Comparison of ENCODE assay signal across 30 cellular contexts in the genomic region with DNA sequence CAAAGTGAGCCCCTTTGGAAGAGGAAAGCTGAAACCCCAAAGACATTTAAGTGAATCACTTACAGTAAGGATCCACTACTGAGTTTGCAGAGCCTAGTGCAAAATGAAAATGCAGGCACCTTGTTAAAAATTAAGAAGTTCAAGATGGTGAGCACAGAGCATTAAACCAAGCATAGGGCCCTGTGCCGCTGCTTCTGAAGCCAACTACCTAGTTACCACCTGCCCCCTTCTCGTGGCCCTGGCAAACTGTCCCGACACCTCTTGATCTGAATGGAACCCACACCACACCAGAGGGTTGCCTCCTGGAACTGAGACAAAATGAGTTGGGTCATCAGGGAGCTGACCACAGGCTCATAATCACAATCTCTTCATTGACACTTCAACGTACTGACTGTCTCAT. TPM values are rescaled to one million over a fixed set of nuclear protein-coding genes. Genes with fewer than 3 reads are reported as not detected.
DNase-seq lines count a peak whose midpoint lies in the region; ATAC-seq and TF ChIP-seq lines count a peak whose summit lies in the region.
"Had no signal": no experiment of that assay in that cellular context is flagged by ENCODE, and none has a peak within 500 bp of the region (broad histone marks: within the 10 kb centered on the region; RNA-seq: fewer than 3 reads in every experiment).

No MANE protein-coding gene starts in this region.

- BruUV-seq in PC-9 (replicated peaks; lab: Mats Ljungman, UMichigan): no TSS peak

- CTCF ChIA-PET in activated CD8-positive, alpha-beta memory T cell treated with anti-CD3 and anti-CD28 coated beads, Interleukin-2, amount 10 ng/mL, durations not matched to agents 7 days and 5 days (lab: Charles Lee): interaction anchor here (1.0 to 6.6 kb wide), 4 partner anchors 12 to 52 kb away, joined by 4 to 117 read pairs (median 22); no protein-coding TSS in a partner anchor
- CTCF ChIA-PET in PC-9 (lab: Charles Lee): no interaction called here

- H3K4me3 Mint-ChIP-seq in activated CD8-positive, alpha-beta memory T cell treated with anti-CD3 and anti-CD28 coated beads, Interleukin-2, amount 10 ng/mL, durations not matched to agents 7 days and 5 days: no peak overlapping the region
- H3K4me3 Mint-ChIP-seq in immature natural killer cell: peak overlapping the region in 3 of 5 donors; percentile 7 to 53 (median 34)
- H3K4me3 Mint-ChIP-seq in stimulated activated naive B cell treated with anti-CD40 and anti-IgM and Interleukin-4, amounts not matched to agents 10 μg/mL and 1 μg/mL and 100 μg/mL, for 72 hours: no peak overlapping the region
- H3K4me3 Mint-ChIP-seq: activated naive CD8-positive, alpha-beta T cell treated with anti-CD3 and anti-CD28 coated beads for 36 hours; neural progenitor cell had no signal

- H3K4me1 ChIP-seq in MM.1S (ENCODE audit: low read length): peaks cover 59% of the 10 kb centered on the region
- peaks cover 12% of the 10 kb centered on the region for H3K4me1 ChIP-seq in PC-9 (replicated peaks; ENCODE audit: insufficient read depth)
- H3K4me1 ChIP-seq: neural progenitor cell had no signal

- no peaks in the 10 kb centered on the region for H3K9me3 Mint-ChIP-seq in activated CD8-positive, alpha-beta memory T cell treated with anti-CD3 and anti-CD28 coated beads, Interleukin-2, amount 10 ng/mL, durations not matched to agents 7 days and 5 days (ENCODE audit: low read depth)
- H3K9me3 Mint-ChIP-seq in immature natural killer cell: no peaks in the 10 kb centered on the region
- H3K9me3 Mint-ChIP-seq in stimulated activated naive B cell treated with anti-CD40 and anti-IgM and Interleukin-4, amounts not matched to agents 10 μg/mL and 1 μg/mL and 100 μg/mL, for 72 hours: peaks cover 0 to 2% of the 10 kb centered on the region in 2 donors
- H3K9me3 Mint-ChIP-seq: activated T-helper 2 cell treated with anti-CD3 and anti-CD28 coated beads, Interferon-gamma antibody, Interleukin-2, Interleukin-4, amounts not matched to agents 10 μg/mL and 5 μg/mL and 100 μg/mL, durations not matched to agents 14 hours and 24 hours and 36 hours; neural progenitor cell had no signal

- H2AFZ ChIP-seq in MM.1S (ENCODE audit: low read length): no peak overlapping the region
- no peak overlapping the region for H2AFZ ChIP-seq in PC-9
- H2AFZ ChIP-seq: neural progenitor cell had no signal

- DNase-seq in activated CD8-positive, alpha-beta memory T cell treated with anti-CD3 and anti-CD28 coated beads, Interleukin-2, amount 10 ng/mL, durations not matched to agents 7 days and 5 days: peak; percentile 36
- no peak for DNase-seq in activated CD8-positive, alpha-beta memory T cell treated with anti-CD3 and anti-CD28 coated beads, Interleukin-2, amount 50 U/mL, for 48 hours
- DNase-seq in MM.1S: no peak
- DNase-seq in immature natural killer cell: no peak
- DNase-seq in stimulated activated naive B cell treated with anti-CD40 and anti-IgM and Interleukin-4, amounts not matched to agents 10 μg/mL and 1 μg/mL and 100 μg/mL, for 72 hours: no peak
- no peak for DNase-seq in NOMO-1 (lab: John Stamatoyannopoulos, UW; ENCODE audit: unreplicated experiment in 2 of 2)
- no peak for DNase-seq in CD1c-positive myeloid dendritic cell (ENCODE audit: extremely low spot score)
- DNase-seq in PC-9: no peak
- DNase-seq: 8988T; activated CD4-positive, alpha-beta T cell treated with anti-CD3 and anti-CD28 coated beads, Interleukin-2, amount 50 U/mL, for 48 hours; activated CD4-positive, CD25-positive, alpha-beta regulatory T cell treated with anti-CD3 and anti-CD28 coated beads, Interleukin-2, amount 50 U/mL, for 72 hours; activated naive CD8-positive, alpha-beta T cell treated with anti-CD3 and anti-CD28 coated beads for 36 hours; aorta; GF-D8; hypothalamus; left cardiac atrium; NCI-H1105 treated with DMSO at 0.1 percent for 48 hours; NCI-H1930; NCI-H2171 treated with DMSO at 0.1 percent for 48 hours; NCI-H510A treated with DMSO at 0.1 percent for 48 hours; PC-3; right cardiac atrium; stimulated activated naive CD4-positive, alpha-beta T cell treated with Interleukin-2 at 50 U/mL for 16 hours had no signal

- H3K27ac ChIP-seq in MM.1S (ENCODE audit: low read length) (peak overlapping the region; percentile 98), PC-9 (no peak overlapping the region)
- H3K27ac ChIP-seq: neural progenitor cell, suprapubic skin had no signal

- H3F3A ChIP-seq in MM.1S (ENCODE audit: insufficient read depth, low read length) (peaks cover 31% of the 10 kb centered on the region), PC-9 (ENCODE audit: insufficient read depth, low read depth) (no peaks in the 10 kb centered on the region)

- POLR2A ChIA-PET in PC-9 (lab: Charles Lee; ENCODE audit: unreplicated experiment): no interaction called here

- no peak overlapping the region; the same call in 1 of the 2 replicates for H3K4me2 ChIP-seq in MM.1S (ENCODE audit: low read depth, low read length)
- H3K4me2 ChIP-seq in PC-9: no peak overlapping the region
- H3K4me2 ChIP-seq: neural progenitor cell, smooth muscle cell had no signal

- H3K9me3 ChIP-seq in MM.1S (replicated peaks; ENCODE audit: insufficient read depth, low read length): no peaks in the 10 kb centered on the region
- no peaks in the 10 kb centered on the region for H3K9me3 ChIP-seq in PC-9 (ENCODE audit: insufficient read depth, low read depth)
- H3K9me3 ChIP-seq: suprapubic skin, upper lobe of left lung had no signal

- H3K27me3 ChIP-seq in MM.1S (replicated peaks; ENCODE audit: insufficient read depth, low read length) (no peaks in the 10 kb centered on the region), PC-9 (ENCODE audit: insufficient read depth, low read depth) (no peaks in the 10 kb centered on the region)
- H3K27me3 ChIP-seq: neural progenitor cell, suprapubic skin, upper lobe of left lung had no signal

- ATAC-seq in activated CD8-positive, alpha-beta memory T cell treated with anti-CD3 and anti-CD28 coated beads, Interleukin-2, amount 10 ng/mL, durations not matched to agents 7 days and 5 days: no peak
- no peak for ATAC-seq in stimulated activated naive B cell treated with anti-CD40 and anti-IgM and Interleukin-4, amounts not matched to agents 10 μg/mL and 1 μg/mL and 100 μg/mL, for 72 hours (replicated peaks)
- ATAC-seq: left cardiac atrium, PC-3, right cardiac atrium, SK-N-SH treated with all-trans-retinoic acid at 6 μM for 48 hours had no signal

- intact Hi-C loops in PC-9 (cut with micrococcal nuclease; ENCODE audit: unreplicated experiment): no loop called here

- H3K36me3 Mint-ChIP-seq in activated CD8-positive, alpha-beta memory T cell treated with anti-CD3 and anti-CD28 coated beads, Interleukin-2, amount 10 ng/mL, durations not matched to agents 7 days and 5 days: peaks cover 3% of the 10 kb centered on the region
- no peaks in the 10 kb centered on the region for H3K36me3 Mint-ChIP-seq in immature natural killer cell
- H3K36me3 Mint-ChIP-seq in stimulated activated naive B cell treated with anti-CD40 and anti-IgM and Interleukin-4, amounts not matched to agents 10 μg/mL and 1 μg/mL and 100 μg/mL, for 72 hours: no peaks in the 10 kb centered on the region
- H3K36me3 Mint-ChIP-seq: activated naive CD8-positive, alpha-beta T cell treated with anti-CD3 and anti-CD28 coated beads for 36 hours; neural progenitor cell had no signal

- H3K27me3 Mint-ChIP-seq in activated CD8-positive, alpha-beta memory T cell treated with anti-CD3 and anti-CD28 coated beads, Interleukin-2, amount 10 ng/mL, durations not matched to agents 7 days and 5 days: peaks cover 7% of the 10 kb centered on the region
- peaks cover 2 to 23% (median 16%) of the 10 kb centered on the region in 3 donors for H3K27me3 Mint-ChIP-seq in immature natural killer cell (ENCODE audit: low read depth in 3 of 3)
- H3K27me3 Mint-ChIP-seq in stimulated activated naive B cell treated with anti-CD40 and anti-IgM and Interleukin-4, amounts not matched to agents 10 μg/mL and 1 μg/mL and 100 μg/mL, for 72 hours: peaks cover 21 to 30% of the 10 kb centered on the region in 2 donors
- H3K27me3 Mint-ChIP-seq: activated naive CD8-positive, alpha-beta T cell treated with anti-CD3 and anti-CD28 coated beads for 36 hours had no signal

- H3K9me2 ChIP-seq in MM.1S (replicated peaks; ENCODE audit: insufficient read depth, low read length) (no peaks in the 10 kb centered on the region), PC-9 (ENCODE audit: insufficient read depth) (no peaks in the 10 kb centered on the region)

- peaks cover 65% of the 10 kb centered on the region for H3K4me1 Mint-ChIP-seq in activated CD8-positive, alpha-beta memory T cell treated with anti-CD3 and anti-CD28 coated beads, Interleukin-2, amount 10 ng/mL, durations not matched to agents 7 days and 5 days
- peaks cover 23 to 26% of the 10 kb centered on the region in 2 donors for H3K4me1 Mint-ChIP-seq in immature natural killer cell
- peaks cover 54 to 81% of the 10 kb centered on the region in 2 donors for H3K4me1 Mint-ChIP-seq in stimulated activated naive B cell treated with anti-CD40 and anti-IgM and Interleukin-4, amounts not matched to agents 10 μg/mL and 1 μg/mL and 100 μg/mL, for 72 hours
- H3K4me1 Mint-ChIP-seq: neural progenitor cell had no signal

- H3K27ac Mint-ChIP-seq in activated CD8-positive, alpha-beta memory T cell treated with anti-CD3 and anti-CD28 coated beads, Interleukin-2, amount 10 ng/mL, durations not matched to agents 7 days and 5 days: no peak overlapping the region
- H3K27ac Mint-ChIP-seq in immature natural killer cell: peak overlapping the region in 5 of 6 donors; percentile 67 to 85 (median 76)
- peak overlapping the region; percentile 62 for H3K27ac Mint-ChIP-seq in stimulated activated naive B cell treated with anti-CD40 and anti-IgM and Interleukin-4, amounts not matched to agents 10 μg/mL and 1 μg/mL and 100 μg/mL, for 72 hours
- H3K27ac Mint-ChIP-seq: activated T-helper 2 cell treated with anti-CD3 and anti-CD28 coated beads, Interferon-gamma antibody, Interleukin-2, Interleukin-4, amounts not matched to agents 10 μg/mL and 5 μg/mL and 100 μg/mL, durations not matched to agents 14 hours and 24 hours and 36 hours; neural progenitor cell had no signal

- H4K20me1 ChIP-seq in MM.1S (ENCODE audit: insufficient read depth, low read length) (no peaks in the 10 kb centered on the region), PC-9 (ENCODE audit: insufficient read depth) (no peaks in the 10 kb centered on the region)

- H3K79me2 ChIP-seq in MM.1S (ENCODE audit: low read length) (no peaks in the 10 kb centered on the region), PC-9 (ENCODE audit: low read depth) (no peaks in the 10 kb centered on the region)

- H3K9ac ChIP-seq in MM.1S (ENCODE audit: low read length): no peak overlapping the region
- H3K9ac ChIP-seq: neural progenitor cell had no signal

- H3K36me3 ChIP-seq in MM.1S (replicated peaks; ENCODE audit: insufficient read depth, low read length): no peaks in the 10 kb centered on the region
- no peaks in the 10 kb centered on the region for H3K36me3 ChIP-seq in PC-9 (ENCODE audit: low read depth)
- H3K36me3 ChIP-seq: neural progenitor cell, suprapubic skin, upper lobe of left lung had no signal

- no peak for TF ChIP-seq CTCF in MM.1S (IDR thresholded peaks at IDR 0.05; ENCODE audit: low read length)
- TF ChIP-seq CTCF in PC-9 (conservative IDR thresholded peaks at IDR 0.05): no peak

- H3K4me3 ChIP-seq in MM.1S (ENCODE audit: low read length): no peak overlapping the region
- no peak overlapping the region for H3K4me3 ChIP-seq in PC-9
- H3K4me3 ChIP-seq: neural progenitor cell, smooth muscle cell, suprapubic skin, upper lobe of left lung had no signal

RNA-seq across cellular contexts. Expression of a gene that starts 25.6 kb away (rescaled TPM):
- total RNA-seq in activated CD8-positive, alpha-beta memory T cell treated with anti-CD3 and anti-CD28 coated beads, Interleukin-2, amount 10 ng/mL, durations not matched to agents 7 days and 5 days: under 1 TPM in 1 of 2 experiments, not detected in 1; 0.07 TPM
- polyA plus RNA-seq in immature natural killer cell: not detected
- total RNA-seq in PC-9 (2021): 0.08 and 0.22 TPM in 2 replicates
- total RNA-seq: activated naive CD8-positive, alpha-beta T cell treated with anti-CD3 and anti-CD28 coated beads for 36 hours; activated T-helper 2 cell treated with anti-CD3 and anti-CD28 coated beads, Interferon-gamma antibody, Interleukin-2, Interleukin-4, amounts not matched to agents 10 μg/mL and 5 μg/mL and 100 μg/mL, durations not matched to agents 14 hours and 24 hours and 36 hours; T-helper 2 cell treated with Interferon-gamma antibody and Interleukin-4, amounts not matched to agents 100 ng/mL and 5 ng/mL, for 36 hours had no signal

RNA-seq across cellular contexts. Expression of a gene that starts 42.8 kb away (rescaled TPM):
- total RNA-seq in activated CD8-positive, alpha-beta memory T cell treated with anti-CD3 and anti-CD28 coated beads, Interleukin-2, amount 10 ng/mL, durations not matched to agents 7 days and 5 days: not detected
- polyA plus RNA-seq in immature natural killer cell: not detected
- total RNA-seq in PC-9 (2021): not detected in 2 replicates
- total RNA-seq: activated naive CD8-positive, alpha-beta T cell treated with anti-CD3 and anti-CD28 coated beads for 36 hours; activated T-helper 2 cell treated with anti-CD3 and anti-CD28 coated beads, Interferon-gamma antibody, Interleukin-2, Interleukin-4, amounts not matched to agents 10 μg/mL and 5 μg/mL and 100 μg/mL, durations not matched to agents 14 hours and 24 hours and 36 hours; aorta; left cardiac atrium; PC-3; right cardiac atrium; smooth muscle cell; suprapubic skin; T-helper 2 cell treated with Interferon-gamma antibody and Interleukin-4, amounts not matched to agents 100 ng/mL and 5 ng/mL, for 36 hours; upper lobe of left lung had no signal
- polyA plus RNA-seq: aorta, right cardiac atrium had no signal

Comparison
In these comparisons a context has a peak if more than half of its experiments do, and no peak if none do; other contexts are left out.
1. H3K4me3 Mint-ChIP-seq: peak in immature natural killer cell (3 of 5); none in activated CD8-positive, alpha-beta memory T cell treated with anti-CD3 and anti-CD28 coated beads, Interleukin-2, amount 10 ng/mL, durations not matched to agents 7 days and 5 days (single experiment) and stimulated activated naive B cell treated with anti-CD40 and anti-IgM and Interleukin-4, amounts not matched to agents 10 μg/mL and 1 μg/mL and 100 μg/mL, for 72 hours (0 of 2).